8 cellular contexts compared by ENCODE assay signal in genomic region chr18:48975221-48975816, GRCh38. TPM values are rescaled to one million over a fixed set of nuclear protein-coding genes. Genes with fewer than 3 reads are reported as not detected.
DNase-seq lines count a peak whose midpoint lies in the region; ATAC-seq, FAIRE-seq and TF ChIP-seq lines count a peak whose summit lies in the region.

No MANE protein-coding gene starts in this region.

- H3K9me3 Mint-ChIP-seq in CD8-positive, alpha-beta T cell, result no peaks in the 10 kb centered on the region
- no peaks in the 10 kb centered on the region for H3K9me3 Mint-ChIP-seq in activated B cell treated with CpG ODN at 0.5 μM for 24 hours

- no peaks in the 10 kb centered on the region for H3K9me3 ChIP-seq in CD8-positive, alpha-beta T cell (ENCODE audit: low read length)
- no peaks in the 10 kb centered on the region for H3K9me3 ChIP-seq in skeletal muscle tissue (ENCODE audit: control insufficient read depth in 3 of 3, low read length in 3 of 3)

- POLR2A ChIA-PET in CD8-positive, alpha-beta T cell (lab: Charles Lee), result no interaction called here
- POLR2A ChIA-PET in activated B cell treated with CpG ODN at 0.5 μM for 24 hours (lab: Charles Lee), result interaction anchor here (0.5 to 1.0 kb wide), 2 partner anchors 23 to 51 kb away, joined by 3 to 6 read pairs; no protein-coding TSS in a partner anchor

- no peaks in the 10 kb centered on the region for H3K36me3 ChIP-seq in CD8-positive, alpha-beta T cell (ENCODE audit: insufficient read depth, low read length)
- H3K36me3 ChIP-seq in skeletal muscle tissue (ENCODE audit: control insufficient read depth in 3 of 3, insufficient read depth in 3 of 3, low read length in 3 of 3), result no peaks in the 10 kb centered on the region

- ATAC-seq in CD8-positive, alpha-beta T cell, result peak; percentile 22
- ATAC-seq in activated B cell treated with CpG ODN at 0.5 μM for 24 hours (ENCODE audit: low read depth) (peak; percentile 3), left ventricle myocardium superior (peak; percentile 59), HG02571 (IDR thresholded peaks at IDR 0.05; ENCODE audit: unreplicated experiment) (no peak)

- intact Hi-C loops in CD8-positive, alpha-beta T cell (cut with DNase I, micrococcal nuclease), result loop anchor here (5.0 to 10.0 kb wide), 4 partner anchors 33 to 301 kb away; no protein-coding TSS in a partner anchor
- intact Hi-C loops in activated B cell treated with CpG ODN at 0.5 μM for 24 hours (cut with micrococcal nuclease) (loop anchor here (1.0 to 2.0 kb wide), 3 partner anchors 17 to 43 kb away; no protein-coding TSS in a partner anchor), left ventricle myocardium superior (cut with micrococcal nuclease) (loop anchor here (10.0 kb wide), 1 partner anchor 69 kb away; no protein-coding TSS in a partner anchor)

- no peaks in the 10 kb centered on the region for H3K27me3 ChIP-seq in CD8-positive, alpha-beta T cell (ENCODE audit: insufficient read depth, low read length)
- no peaks in the 10 kb centered on the region for H3K27me3 ChIP-seq in skeletal muscle tissue (ENCODE audit: control insufficient read depth in 3 of 3, insufficient read depth in 3 of 3, low read length in 3 of 3)

- CTCF ChIA-PET in CD8-positive, alpha-beta T cell (lab: Charles Lee), result interaction anchor here (0.9 kb wide), 1 partner anchor 160 kb away, joined by 3 read pairs; no protein-coding TSS in a partner anchor
- CTCF ChIA-PET in activated B cell treated with CpG ODN at 0.5 μM for 24 hours (lab: Charles Lee), result no interaction called here

- H3K27me3 Mint-ChIP-seq in CD8-positive, alpha-beta T cell (ENCODE audit: low read depth), result peaks cover 26% of the 10 kb centered on the region
- peaks cover 16% of the 10 kb centered on the region for H3K27me3 Mint-ChIP-seq in activated B cell treated with CpG ODN at 0.5 μM for 24 hours

- peaks cover 11% of the 10 kb centered on the region for H3K4me1 ChIP-seq in CD8-positive, alpha-beta T cell (ENCODE audit: insufficient read depth, low read length)
- peaks cover 0 to 12% (median 3%) of the 10 kb centered on the region in 3 donors for H3K4me1 ChIP-seq in skeletal muscle tissue (ENCODE audit: control insufficient read depth in 3 of 3, insufficient read depth in 3 of 3, low read length in 3 of 3)

- H3K9ac ChIP-seq in skeletal muscle tissue (ENCODE audit: low read depth in 1 of 3, low read length in 3 of 3), result peak overlapping the region; percentile 70 to 88 (median 73)

- H3K4me3 ChIP-seq in CD8-positive, alpha-beta T cell (ENCODE audit: low read depth, low read length), result peak overlapping the region; percentile 48
- H3K4me3 ChIP-seq in HFF-Myc (replicated peaks; ENCODE audit: low read depth, low read length), result peak overlapping the region; percentile 53
- H3K4me3 ChIP-seq in skeletal muscle tissue (ENCODE audit: low read length in 3 of 3), result peak overlapping the region; percentile 65 to 72 (median 67)

- no peak overlapping the region for H3K27ac ChIP-seq in CD8-positive, alpha-beta T cell (ENCODE audit: low read depth, low read length)
- peak overlapping the region; percentile 91 for H3K27ac ChIP-seq in skeletal muscle tissue (ENCODE audit: low read depth, low read length)

- no peak for DNase-seq in CD8-positive, alpha-beta T cell
- DNase-seq in HFF-Myc (ENCODE audit: extremely low read depth, low read depth), result no peak
- no peak for DNase-seq in activated B cell treated with CpG ODN at 0.5 μM for 24 hours
- peak; percentile 46 for DNase-seq in left ventricle myocardium superior
- no peak for DNase-seq in DMS79 (lab: John Stamatoyannopoulos, UW)
- DNase-seq in urothelium cell line (ENCODE audit: low spot score), result no peak

- no peak for TF ChIP-seq CTCF in CD8-positive, alpha-beta T cell (IDR thresholded peaks at IDR 0.05)
- TF ChIP-seq CTCF in HFF-Myc (IDR thresholded peaks at IDR 0.05; ENCODE audit: low read depth, low read length, missing control alignments) (no peak), activated B cell treated with CpG ODN at 0.5 μM for 24 hours (IDR thresholded peaks at IDR 0.05) (no peak)

- no peaks in the 10 kb centered on the region for H3K36me3 Mint-ChIP-seq in CD8-positive, alpha-beta T cell
- no peaks in the 10 kb centered on the region for H3K36me3 Mint-ChIP-seq in activated B cell treated with CpG ODN at 0.5 μM for 24 hours (ENCODE audit: low read depth)

- peak overlapping the region; percentile 77 for H3K27ac Mint-ChIP-seq in CD8-positive, alpha-beta T cell
- H3K27ac Mint-ChIP-seq in activated B cell treated with CpG ODN at 0.5 μM for 24 hours, result no peak overlapping the region

- H3K4me3 Mint-ChIP-seq in CD8-positive, alpha-beta T cell, result peak overlapping the region; percentile 82
- peak overlapping the region; percentile 75 for H3K4me3 Mint-ChIP-seq in activated B cell treated with CpG ODN at 0.5 μM for 24 hours

- no peak for FAIRE-seq in urothelium cell line (lab: Jason Lieb, UNC)

- peaks cover 7% of the 10 kb centered on the region for H3K4me1 Mint-ChIP-seq in CD8-positive, alpha-beta T cell (ENCODE audit: low read depth)
- peaks cover 14% of the 10 kb centered on the region for H3K4me1 Mint-ChIP-seq in activated B cell treated with CpG ODN at 0.5 μM for 24 hours

RNA-seq across cellular contexts. Expression of gene SMAD7, which starts 24.6 kb away (rescaled TPM):
- 100 to 1,000 TPM; 227 to 236 TPM for total RNA-seq in CD8-positive, alpha-beta T cell
- 6.8 and 6.9 TPM in 2 replicates for total RNA-seq in activated B cell treated with CpG ODN at 0.5 μM for 24 hours
- total RNA-seq in left ventricle myocardium superior, result 13.8 TPM
- total RNA-seq in skeletal muscle tissue, result 8.9 TPM

Comparison
In these comparisons a context has a peak if more than half of its experiments do, and no peak if none do; other contexts are left out.
1. RNA of gene SMAD7, which starts 24.6 kb away (total RNA-seq): 227 to 236 TPM in CD8-positive, alpha-beta T cell; 13.8 TPM in left ventricle myocardium superior (single experiment), 8.9 TPM in skeletal muscle tissue (single experiment) and 6.8 to 6.9 TPM in activated B cell treated with CpG ODN at 0.5 μM for 24 hours; every median in the first group is over 10 times any median in the second.
2. Peak in every context shown above with its lines, with median percentiles within 50 percentile points of each other: H3K4me3 ChIP-seq.